ENCODE assay signal across 23 cellular contexts in the genomic region with DNA sequence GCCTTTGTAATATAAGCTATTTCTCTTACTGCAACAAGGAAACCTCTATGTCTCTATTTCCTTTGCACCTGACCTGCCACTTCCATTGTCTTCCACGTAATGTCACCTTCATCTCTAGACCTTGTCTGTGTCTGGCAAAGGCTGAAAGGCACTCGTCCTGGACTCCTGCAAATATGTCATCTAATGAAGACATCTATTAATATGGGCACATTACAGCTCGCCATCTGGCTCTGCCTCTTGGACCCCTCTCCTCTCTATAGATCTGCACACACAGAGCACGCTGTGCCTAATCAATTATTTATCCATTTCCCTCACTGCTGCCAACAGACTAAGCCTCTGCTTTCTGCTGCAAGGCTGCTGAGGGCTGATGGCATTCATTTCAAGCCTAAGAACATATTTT.
"Had no signal": no experiment of that assay in that cellular context is flagged by ENCODE, and none has a peak within 500 bp of the region (broad histone marks: within the 10 kb centered on the region; RNA-seq: fewer than 3 reads in every experiment).

No MANE protein-coding gene starts in this region.

- H3K27me3 Mint-ChIP-seq: memory B cell; stimulated activated naive CD8-positive, alpha-beta T cell treated with anti-CD3 and anti-CD28 coated beads, Interleukin-15, amount 100 ng/mL, for 72 hours had no signal

- H3K4me3 Mint-ChIP-seq: memory B cell; mesothelial cell of epicardium; natural killer cell; neural progenitor cell; stimulated activated effector memory CD8-positive, alpha-beta T cell treated with anti-CD3 and anti-CD28 coated beads, Interleukin-12 subunit alpha, Interleukin-12 subunit beta, amount 100 ng/mL, for 72 hours; stimulated activated naive CD8-positive, alpha-beta T cell treated with anti-CD3 and anti-CD28 coated beads, Interleukin-15, amount 100 ng/mL, for 72 hours had no signal

- H3K4me3 ChIP-seq: colonic mucosa, esophagus squamous epithelium, gastroesophageal sphincter, hepatocyte, left ventricle myocardium inferior, lower lobe of right lung, neural progenitor cell, ovary, thoracic aorta, transverse colon had no signal

- DNase-seq: colonic mucosa; dermis blood vessel endothelial cell; esophagus squamous epithelium; foreskin fibroblast; kidney; left cardiac atrium; left ventricle myocardium inferior; lower lobe of right lung; natural killer cell; nucleus accumbens; ovary; right cardiac atrium; stimulated activated CD4-positive, alpha-beta T cell treated with anti-CD3 and anti-CD28 coated beads, Interleukin-4, amount 100 ng/mL, for 1 hour; stimulated activated CD8-positive, alpha-beta memory T cell treated with anti-CD3 and anti-CD28 coated beads, Interleukin-4, amount 100 ng/mL, for 48 hours; stimulated activated naive CD8-positive, alpha-beta T cell treated with anti-CD3 and anti-CD28 coated beads, Interleukin-15, amount 100 ng/mL, for 72 hours; transverse colon had no signal

- H3K27ac ChIP-seq: colonic mucosa, esophagus squamous epithelium, gastroesophageal sphincter, hepatocyte, left ventricle myocardium inferior, lower lobe of right lung, neural progenitor cell, ovary, thoracic aorta, transverse colon had no signal

- H3K27ac Mint-ChIP-seq: memory B cell; mesothelial cell of epicardium; natural killer cell; neural progenitor cell; stimulated activated effector memory CD8-positive, alpha-beta T cell treated with anti-CD3 and anti-CD28 coated beads, Interleukin-12 subunit alpha, Interleukin-12 subunit beta, amount 100 ng/mL, for 72 hours; stimulated activated naive CD8-positive, alpha-beta T cell treated with anti-CD3 and anti-CD28 coated beads, Interleukin-15, amount 100 ng/mL, for 72 hours had no signal

- H3K36me3 Mint-ChIP-seq: memory B cell; mesothelial cell of epicardium; natural killer cell; neural progenitor cell; stimulated activated effector memory CD8-positive, alpha-beta T cell treated with anti-CD3 and anti-CD28 coated beads, Interleukin-12 subunit alpha, Interleukin-12 subunit beta, amount 100 ng/mL, for 72 hours had no signal

- H3K9me3 ChIP-seq: colonic mucosa, esophagus squamous epithelium, gastroesophageal sphincter, left ventricle myocardium inferior, lower lobe of right lung, ovary, thoracic aorta, transverse colon had no signal

- H3K4me1 ChIP-seq: colonic mucosa, esophagus squamous epithelium, left ventricle myocardium inferior, lower lobe of right lung had no signal

- H3K36me3 ChIP-seq: colonic mucosa, esophagus squamous epithelium, gastroesophageal sphincter, left ventricle myocardium inferior, lower lobe of right lung, neural progenitor cell, ovary, thoracic aorta, transverse colon had no signal

- H3K4me1 Mint-ChIP-seq: memory B cell; natural killer cell; neural progenitor cell; stimulated activated effector memory CD8-positive, alpha-beta T cell treated with anti-CD3 and anti-CD28 coated beads, Interleukin-12 subunit alpha, Interleukin-12 subunit beta, amount 100 ng/mL, for 72 hours; stimulated activated naive CD8-positive, alpha-beta T cell treated with anti-CD3 and anti-CD28 coated beads, Interleukin-15, amount 100 ng/mL, for 72 hours had no signal

- H3K9me3 Mint-ChIP-seq: memory B cell, mesothelial cell of epicardium, neural progenitor cell had no signal

- ATAC-seq: gastroesophageal sphincter; left cardiac atrium; lower lobe of right lung; natural killer cell; right cardiac atrium; stimulated activated effector memory CD8-positive, alpha-beta T cell treated with anti-CD3 and anti-CD28 coated beads, Interleukin-12 subunit alpha, Interleukin-12 subunit beta, amount 100 ng/mL, for 72 hours; stimulated activated naive CD8-positive, alpha-beta T cell treated with anti-CD3 and anti-CD28 coated beads, Interleukin-15, amount 100 ng/mL, for 72 hours had no signal

- H3K27me3 ChIP-seq: colonic mucosa, esophagus squamous epithelium, gastroesophageal sphincter, hepatocyte, neural progenitor cell, ovary, transverse colon had no signal
